Comparison of ENCODE assay signal across 1 cellular context in the genomic region with DNA sequence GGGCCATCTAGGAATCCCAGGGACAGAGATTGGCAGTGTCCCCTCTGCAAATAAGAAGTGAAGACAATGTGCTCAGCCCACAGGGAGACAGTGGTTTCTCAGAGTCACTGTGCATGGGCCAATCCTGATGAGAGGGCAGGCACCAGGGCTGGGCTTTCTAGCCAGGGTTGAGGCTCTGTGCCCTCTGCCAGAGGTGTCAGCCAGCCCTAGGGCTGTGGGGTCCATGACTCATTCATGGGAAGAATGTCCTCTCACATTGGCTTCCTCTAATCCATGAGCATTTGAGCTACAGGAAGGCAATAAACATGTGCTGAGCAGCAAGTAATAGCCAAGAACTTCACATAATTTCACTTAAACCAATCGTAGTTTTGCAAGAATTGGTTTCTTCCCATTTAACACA.
TF ChIP-seq lines count a peak whose summit lies in the region.

No MANE protein-coding gene starts in this region.

TF ChIP-seq in HepG2, 621 proteins besides CTCF, POLR2A, EP300 and RAD21 (continued from another document):
- TF ChIP-seq, protein P1, sequence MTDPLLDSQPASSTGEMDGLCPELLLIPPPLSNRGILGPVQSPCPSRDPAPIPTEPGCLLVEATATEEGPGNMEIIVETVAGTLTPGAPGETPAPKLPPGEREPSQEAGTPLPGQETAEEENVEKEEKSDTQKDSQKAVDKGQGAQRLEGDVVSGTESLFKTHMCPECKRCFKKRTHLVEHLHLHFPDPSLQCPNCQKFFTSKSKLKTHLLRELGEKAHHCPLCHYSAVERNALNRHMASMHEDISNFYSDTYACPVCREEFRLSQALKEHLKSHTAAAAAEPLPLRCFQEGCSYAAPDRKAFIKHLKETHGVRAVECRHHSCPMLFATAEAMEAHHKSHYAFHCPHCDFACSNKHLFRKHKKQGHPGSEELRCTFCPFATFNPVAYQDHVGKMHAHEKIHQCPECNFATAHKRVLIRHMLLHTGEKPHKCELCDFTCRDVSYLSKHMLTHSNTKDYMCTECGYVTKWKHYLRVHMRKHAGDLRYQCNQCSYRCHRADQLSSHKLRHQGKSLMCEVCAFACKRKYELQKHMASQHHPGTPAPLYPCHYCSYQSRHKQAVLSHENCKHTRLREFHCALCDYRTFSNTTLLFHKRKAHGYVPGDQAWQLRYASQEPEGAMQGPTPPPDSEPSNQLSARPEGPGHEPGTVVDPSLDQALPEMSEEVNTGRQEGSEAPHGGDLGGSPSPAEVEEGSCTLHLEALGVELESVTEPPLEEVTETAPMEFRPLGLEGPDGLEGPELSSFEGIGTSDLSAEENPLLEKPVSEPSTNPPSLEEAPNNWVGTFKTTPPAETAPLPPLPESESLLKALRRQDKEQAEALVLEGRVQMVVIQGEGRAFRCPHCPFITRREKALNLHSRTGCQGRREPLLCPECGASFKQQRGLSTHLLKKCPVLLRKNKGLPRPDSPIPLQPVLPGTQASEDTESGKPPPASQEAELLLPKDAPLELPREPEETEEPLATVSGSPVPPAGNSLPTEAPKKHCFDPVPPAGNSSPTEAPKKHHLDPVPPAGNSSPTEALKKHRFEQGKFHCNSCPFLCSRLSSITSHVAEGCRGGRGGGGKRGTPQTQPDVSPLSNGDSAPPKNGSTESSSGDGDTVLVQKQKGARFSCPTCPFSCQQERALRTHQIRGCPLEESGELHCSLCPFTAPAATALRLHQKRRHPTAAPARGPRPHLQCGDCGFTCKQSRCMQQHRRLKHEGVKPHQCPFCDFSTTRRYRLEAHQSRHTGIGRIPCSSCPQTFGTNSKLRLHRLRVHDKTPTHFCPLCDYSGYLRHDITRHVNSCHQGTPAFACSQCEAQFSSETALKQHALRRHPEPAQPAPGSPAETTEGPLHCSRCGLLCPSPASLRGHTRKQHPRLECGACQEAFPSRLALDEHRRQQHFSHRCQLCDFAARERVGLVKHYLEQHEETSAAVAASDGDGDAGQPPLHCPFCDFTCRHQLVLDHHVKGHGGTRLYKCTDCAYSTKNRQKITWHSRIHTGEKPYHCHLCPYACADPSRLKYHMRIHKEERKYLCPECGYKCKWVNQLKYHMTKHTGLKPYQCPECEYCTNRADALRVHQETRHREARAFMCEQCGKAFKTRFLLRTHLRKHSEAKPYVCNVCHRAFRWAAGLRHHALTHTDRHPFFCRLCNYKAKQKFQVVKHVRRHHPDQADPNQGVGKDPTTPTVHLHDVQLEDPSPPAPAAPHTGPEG (CRISPR knock-in tag; IDR thresholded peaks at IDR 0.05) = no peak
- no peak for TF ChIP-seq NR3C1 (CRISPR knock-in tag; IDR thresholded peaks at IDR 0.05)
- TF ChIP-seq ZNF788 (CRISPR knock-in tag; IDR thresholded peaks at IDR 0.05; ENCODE audit: borderline replicate concordance) = no peak
- TF ChIP-seq, protein P2, sequence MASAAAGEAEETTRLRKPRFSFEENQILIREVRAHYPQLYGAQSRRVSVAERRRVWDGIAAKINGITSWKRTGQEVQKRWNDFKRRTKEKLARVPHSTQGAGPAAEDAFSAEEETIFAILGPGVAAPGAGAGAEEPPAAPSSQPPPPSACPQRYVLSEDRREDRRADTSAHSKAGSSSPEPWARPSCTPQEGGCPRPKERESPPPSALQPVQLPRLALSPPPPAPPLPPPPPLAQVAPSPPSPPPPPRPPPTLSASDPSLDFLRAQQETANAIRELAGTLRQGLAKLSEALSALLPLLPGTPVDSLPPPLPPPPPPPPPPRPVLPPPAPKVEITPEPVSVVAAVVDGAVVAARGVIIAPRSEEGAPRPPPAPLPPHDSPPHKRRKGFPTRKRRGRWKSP (CRISPR knock-in tag; IDR thresholded peaks at IDR 0.05) = no peak
- no peak for TF ChIP-seq PLRG1 (conservative IDR thresholded peaks at IDR 0.05)
- TF ChIP-seq ZFP36L2 (CRISPR knock-in tag; IDR thresholded peaks at IDR 0.05) = no peak
- TF ChIP-seq NCOR1 (IDR thresholded peaks at IDR 0.05; ENCODE audit: borderline replicate concordance, low read length) = no peak
- no peak for TF ChIP-seq HOXA9 (CRISPR knock-in tag; IDR thresholded peaks at IDR 0.05; ENCODE audit: borderline replicate concordance)
- TF ChIP-seq PHB2 (IDR thresholded peaks at IDR 0.05; ENCODE audit: partially characterized antibody) = no peak
- TF ChIP-seq RFXAP (CRISPR knock-in tag; IDR thresholded peaks at IDR 0.05; ENCODE audit: borderline replicate concordance) = no peak
- no peak for TF ChIP-seq MED1 (CRISPR knock-in tag; IDR thresholded peaks at IDR 0.05)
